8 cellular contexts compared by ENCODE assay signal in genomic region chr10:127907411-127908105, GRCh38. TPM values are rescaled to one million over a fixed set of nuclear protein-coding genes. Genes with fewer than 3 reads are reported as not detected.
DNase-seq lines count a peak whose midpoint lies in the region; ATAC-seq and TF ChIP-seq lines count a peak whose summit lies in the region.

No MANE protein-coding gene starts in this region.

- no peak for TF ChIP-seq POLR2A in transverse colon (IDR thresholded peaks at IDR 0.05)

- 4% methylated on average over 24 of the region's 65 CpGs; no CpG with 5 or more reads in 1 of the 2 donors for WGBS in transverse colon (ENCODE audit: low coverage in 1 of 2), 2 donors

- H3K36me3 ChIP-seq in RWPE2 (ENCODE audit: low read depth): no peaks in the 10 kb centered on the region
- no peaks in the 10 kb centered on the region for H3K36me3 ChIP-seq in mucosa of rectum (ENCODE audit: control insufficient read depth in 2 of 2, insufficient read depth in 2 of 2, low read length in 2 of 2)
- H3K36me3 ChIP-seq in transverse colon: no peaks in the 10 kb centered on the region

- H3K9me3 ChIP-seq in RWPE2 (ENCODE audit: severe bottlenecking) (no peaks in the 10 kb centered on the region), mucosa of rectum (ENCODE audit: control insufficient read depth in 2 of 2, low read length in 2 of 2) (no peaks in the 10 kb centered on the region), transverse colon (no peaks in the 10 kb centered on the region)

- peak; percentile 31; the same call in 1 of the 3 replicates for ATAC-seq in RWPE2 (ENCODE audit: low read depth)

- intact Hi-C loops in transverse colon (cut with DNase I; ENCODE audit: low total_unique reads): loop anchor here (2.0 kb wide), 1 partner anchor 103 kb away; no protein-coding TSS in a partner anchor

- H3K4me1 ChIP-seq in RWPE2 (ENCODE audit: insufficient read depth, poor library complexity, severe bottlenecking): peaks cover 11% of the 10 kb centered on the region
- H3K4me1 ChIP-seq in mucosa of rectum (ENCODE audit: control insufficient read depth in 2 of 2, insufficient read depth in 2 of 2, low read length in 2 of 2): peaks cover 19 to 43% of the 10 kb centered on the region in 2 donors
- peaks cover 0 to 42% (median 29%) of the 10 kb centered on the region in 4 donors for H3K4me1 ChIP-seq in transverse colon

- no peak overlapping the region for H3K27ac Mint-ChIP-seq in endothelial cell (ENCODE audit: unreplicated experiment)

- peak overlapping the region; percentile 70 for H3K4me3 ChIP-seq in RWPE2 (ENCODE audit: severe bottlenecking)
- peak overlapping the region; percentile 67 to 70 for H3K4me3 ChIP-seq in mucosa of rectum (ENCODE audit: low read length in 2 of 2)
- H3K4me3 ChIP-seq in transverse colon: peak overlapping the region; percentile 44 to 85 (median 80)

- peaks cover 25% of the 10 kb centered on the region for H3K36me3 Mint-ChIP-seq in endothelial cell (ENCODE audit: low read depth, unreplicated experiment)

- no peaks in the 10 kb centered on the region for H3K27me3 ChIP-seq in RWPE2 (ENCODE audit: insufficient read depth, poor library complexity, severe bottlenecking)
- H3K27me3 ChIP-seq in mucosa of rectum (ENCODE audit: control insufficient read depth in 2 of 2, insufficient read depth in 2 of 2, low read length in 2 of 2): peaks cover 0 to 3% of the 10 kb centered on the region in 2 donors
- no peaks in the 10 kb centered on the region for H3K27me3 ChIP-seq in transverse colon

- TF ChIP-seq CTCF in RWPE2 (IDR thresholded peaks at IDR 0.05; ENCODE audit: poor library complexity, severe bottlenecking) (no peak), endothelial cell (IDR thresholded peaks at IDR 0.05; ENCODE audit: unreplicated experiment) (no peak), transverse colon (IDR thresholded peaks at IDR 0.05) (no peak)

- no peak for TF ChIP-seq EP300 in transverse colon (IDR thresholded peaks at IDR 0.05; ENCODE audit: low read depth)

- no peaks in the 10 kb centered on the region for H3K9me3 Mint-ChIP-seq in endothelial cell (ENCODE audit: unreplicated experiment)

- peak; percentile 87 for DNase-seq in G401 (ENCODE audit: low spot score)
- DNase-seq in RWPE2 (ENCODE audit: low spot score): no peak
- DNase-seq in endothelial cell (ENCODE audit: low spot score): no peak
- peak; percentile 44 for DNase-seq in transverse colon
- no peak for DNase-seq in activated gamma-delta T cell treated with Interleukin-2 at 50 U/mL for 16 hours
- DNase-seq in NCI-H187 treated with DMSO at 0.1 percent for 48 hours (lab: John Stamatoyannopoulos, UW): no peak
- DNase-seq in iPS-NIHi11 (ENCODE audit: low spot score): no peak

- peak overlapping the region; percentile 88 for H3K4me3 Mint-ChIP-seq in endothelial cell (ENCODE audit: unreplicated experiment)

- H3K9ac ChIP-seq in mucosa of rectum (ENCODE audit: low read depth in 1 of 2, low read length in 2 of 2): peak overlapping the region; percentile 65 to 83

- peak overlapping the region; percentile 41 for H3K27ac ChIP-seq in RWPE2 (ENCODE audit: poor library complexity, severe bottlenecking)
- peak overlapping the region; percentile 82 to 84 for H3K27ac ChIP-seq in mucosa of rectum (ENCODE audit: low read depth in 2 of 2, low read length in 2 of 2)
- H3K27ac ChIP-seq in transverse colon: peak overlapping the region; percentile 85 to 95 (median 92)

- H3K4me1 Mint-ChIP-seq in endothelial cell (ENCODE audit: unreplicated experiment): peaks cover 51% of the 10 kb centered on the region

- peaks cover 12% of the 10 kb centered on the region for H3K27me3 Mint-ChIP-seq in endothelial cell (ENCODE audit: unreplicated experiment)

- in situ Hi-C loops in G401 (cut with HindIII; ENCODE audit: low sequenced_read_pairs) (no loop called here), transverse colon (cut with MboI; ENCODE audit: low pct_ligation_motif_present in 1 of 4, low pct_unique_long_range_greater_than_20kb in 1 of 4, low sequenced_read_pairs in 3 of 4) (loop anchor here in 3 of 4 donors (10.0 to 25.0 kb wide), 3 partner anchors 105 to 167 kb away; no protein-coding TSS in a partner anchor)

RNA-seq across cellular contexts. Expression of gene PTPRE, which starts 0.7 kb away (rescaled TPM):
- not detected in 2 replicates for total RNA-seq in G401 (2014; rRNA removed; shearing (Covaris generic))
- 117 TPM for total RNA-seq in endothelial cell (ENCODE audit: unreplicated experiment)
- total RNA-seq in transverse colon: 10 to 100 TPM; 25.7 to 43.6 (median 26.7) TPM

RNA-seq across cellular contexts. Expression of gene CLRN3, which starts 14.8 kb away (rescaled TPM):
- not detected in 2 replicates for total RNA-seq in G401 (2014; rRNA removed; shearing (Covaris generic))
- total RNA-seq in endothelial cell (ENCODE audit: unreplicated experiment): 0.31 TPM
- total RNA-seq in transverse colon: 100 to 1,000 TPM in 2 of 4 donors, 10 to 100 TPM in 2; 35.2 to 167 (median 77.1) TPM

Comparison
In these comparisons a context has a peak if more than half of its experiments do, and no peak if none do; other contexts are left out.
1. DNase-seq: peak in G401 (single experiment) and transverse colon (single experiment); none in RWPE2 (single experiment), endothelial cell (single experiment), activated gamma-delta T cell treated with Interleukin-2 at 50 U/mL for 16 hours (single experiment), NCI-H187 treated with DMSO at 0.1 percent for 48 hours (single experiment) and iPS-NIHi11 (single experiment).
2. H3K27ac ChIP-seq: peak in every context shown above with its lines; median percentile 92 in transverse colon; 83 in mucosa of rectum; 41 in RWPE2.
3. RNA of gene PTPRE, which starts 0.7 kb away (total RNA-seq): 117 TPM in endothelial cell (single experiment) and 25.7 to 43.6 TPM in transverse colon; not detected in G401; every median in the first group is over 10 times any median in the second.
4. RNA of gene CLRN3, which starts 14.8 kb away (total RNA-seq): 35.2 to 167 TPM in transverse colon; 0.31 TPM in endothelial cell (single experiment) and not detected in G401; every median in the first group is over 10 times any median in the second.
5. Peak in every context shown above with its lines, with median percentiles within 50 percentile points of each other: H3K4me3 ChIP-seq.